21 cellular contexts compared by ENCODE assay signal in the genomic region with DNA sequence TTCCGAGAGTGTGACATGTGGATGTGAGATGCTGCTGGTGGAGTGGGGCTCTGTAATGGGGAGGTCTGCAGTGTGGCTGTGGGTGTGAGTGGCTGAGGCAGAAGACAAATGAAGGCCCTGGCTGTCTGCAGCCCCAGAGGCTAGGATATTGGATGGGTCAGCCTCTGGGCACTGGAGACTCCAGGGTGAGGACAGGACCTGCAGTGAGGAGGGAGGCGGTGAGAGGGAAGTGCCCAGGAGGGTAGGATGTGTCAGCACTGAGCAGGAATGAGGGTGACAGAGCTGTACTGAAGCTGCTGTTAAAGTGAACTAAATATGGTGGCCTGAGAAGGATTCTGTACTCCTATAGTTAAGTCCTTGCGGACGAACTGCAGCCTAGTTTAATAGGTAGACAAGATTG.
"Had no signal": no experiment of that assay in that cellular context is flagged by ENCODE, and none has a peak within 500 bp of the region (broad histone marks: within the 10 kb centered on the region; RNA-seq: fewer than 3 reads in every experiment).

No MANE protein-coding gene starts in this region.

- H3K36me3 ChIP-seq: colonic mucosa, esophagus squamous epithelium, lower lobe of right lung, right lobe of liver, tibial artery, upper lobe of left lung had no signal

- DNase-seq: colonic mucosa; effector CD8-positive, alpha-beta T cell; esophagus squamous epithelium; head of caudate nucleus; left ventricle myocardium superior; lower lobe of right lung; naive B cell; psoas muscle; right lobe of liver; small intestine; stimulated activated CD4-positive, alpha-beta T cell treated with anti-CD3 and anti-CD28 coated beads, Interleukin-15, amount 100 ng/mL, for 24 hours; stimulated activated CD4-positive, alpha-beta T cell treated with anti-CD3 and anti-CD28 coated beads, Interleukin-2, amount 100 ng/mL, for 48 hours; stimulated activated naive CD4-positive, alpha-beta T cell; substantia nigra; testis; tibial artery; upper lobe of left lung had no signal

- ATAC-seq: left ventricle myocardium superior, lower lobe of right lung, psoas muscle, right lobe of liver had no signal

- H3K9me3 ChIP-seq: colonic mucosa, esophagus squamous epithelium, lower lobe of right lung, psoas muscle, right lobe of liver, testis, tibial artery, upper lobe of left lung had no signal

- H3K4me1 ChIP-seq: colonic mucosa, esophagus squamous epithelium, lower lobe of right lung, psoas muscle, right lobe of liver, testis, tibial artery, upper lobe of left lung had no signal

- H3K27me3 ChIP-seq: colonic mucosa, right lobe of liver, testis, tibial artery, upper lobe of left lung had no signal

- FAIRE-seq: endothelial cell of umbilical vein, frontal cortex, keratinocyte, small intestine, urothelium cell line had no signal

- H3K4me3 ChIP-seq: colonic mucosa, esophagus squamous epithelium, lower lobe of right lung, psoas muscle, right lobe of liver, testis, tibial artery, upper lobe of left lung had no signal

- H3K27ac ChIP-seq: colonic mucosa, esophagus squamous epithelium, lower lobe of right lung, psoas muscle, right lobe of liver, testis, tibial artery, upper lobe of left lung had no signal
